ENCODE assay signal across 19 cellular contexts in the genomic region with DNA sequence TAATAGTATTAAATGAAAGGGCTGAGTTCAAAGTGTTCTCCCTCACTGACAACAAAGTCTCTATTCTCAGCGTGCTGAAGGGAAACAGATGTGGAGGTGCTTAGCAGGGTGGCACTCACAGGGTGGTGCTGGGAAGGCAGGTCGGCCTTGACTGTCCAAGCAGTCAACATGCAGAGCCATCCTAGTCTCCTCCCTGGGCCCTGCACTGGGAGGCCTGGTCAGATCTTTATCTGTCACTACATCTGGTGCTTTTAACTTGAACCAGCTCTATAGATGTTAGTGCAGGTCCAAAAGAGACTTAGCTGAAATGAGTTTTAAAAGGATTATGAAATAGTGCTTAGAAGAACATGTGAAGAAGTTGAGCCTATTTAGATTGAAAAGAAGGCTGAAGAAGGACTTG.
"Had no signal": no experiment of that assay in that cellular context is flagged by ENCODE, and none has a peak within 500 bp of the region (broad histone marks: within the 10 kb centered on the region; RNA-seq: fewer than 3 reads in every experiment).

No MANE protein-coding gene starts in this region.

- H3K9me3 Mint-ChIP-seq: activated naive CD4-positive, alpha-beta T cell treated with anti-CD3 and anti-CD28 coated beads for 36 hours; naive B cell; neural progenitor cell; T-helper 1 cell treated with Interleukin-12 subunit alpha and Interleukin-12 subunit beta and Interleukin-4 antibody, amounts not matched to agents 30 μg/mL and 1 μg/mL, for 36 hours; WTC11 had no signal

- H3K4me3 Mint-ChIP-seq: activated naive CD4-positive, alpha-beta T cell treated with anti-CD3 and anti-CD28 coated beads for 36 hours; naive B cell; neural progenitor cell; T-helper 1 cell treated with Interleukin-12 subunit alpha and Interleukin-12 subunit beta and Interleukin-4 antibody, amounts not matched to agents 30 μg/mL and 1 μg/mL, for 36 hours; WTC11 had no signal

- H3K4me1 Mint-ChIP-seq: neural progenitor cell, WTC11 had no signal

- ATAC-seq: left colon; lower lobe of right lung; stimulated activated naive CD8-positive, alpha-beta T cell treated with anti-CD3 and anti-CD28 coated beads, Interleukin-15, Interleukin-2, amounts not matched to agents 100 U/mL and 50 U/mL, for 24 hours; WTC11 had no signal

- H3K27ac Mint-ChIP-seq: activated naive CD4-positive, alpha-beta T cell treated with anti-CD3 and anti-CD28 coated beads for 36 hours; neural progenitor cell; T-helper 1 cell treated with Interleukin-12 subunit alpha and Interleukin-12 subunit beta and Interleukin-4 antibody, amounts not matched to agents 30 μg/mL and 1 μg/mL, for 36 hours had no signal

- H3K27me3 Mint-ChIP-seq: naive B cell had no signal

- DNase-seq: activated CD4-positive, alpha-beta T cell treated with anti-CD3 and anti-CD28 coated beads, Interleukin-2, amount 50 U/mL, for 48 hours; activated CD8-positive, alpha-beta memory T cell treated with anti-CD3 and anti-CD28 coated beads, Interleukin-2, amount 50 U/mL, for 48 hours; activated effector memory CD4-positive, alpha-beta T cell treated with Interleukin-2 at 50 U/mL for 16 hours; activated naive CD4-positive, alpha-beta T cell treated with anti-CD3 and anti-CD28 coated beads for 36 hours; activated T-cell treated with anti-CD3 and anti-CD28 coated beads, Interleukin-2, amount 50 U/mL, for 48 hours; foreskin fibroblast; left colon; lower lobe of right lung; naive B cell; posterior cingulate gyrus; sigmoid colon; stimulated activated CD4-positive, alpha-beta T cell treated with anti-CD3 and anti-CD28 coated beads, Interleukin-15, amount 100 ng/mL, for 24 hours; stimulated activated CD4-positive, alpha-beta T cell treated with anti-CD3 and anti-CD28 coated beads, Interleukin-2, amount 100 ng/mL, for 48 hours; stimulated activated CD8-positive, alpha-beta memory T cell treated with anti-CD3 and anti-CD28 coated beads, Interleukin-4, amount 100 ng/mL, for 48 hours; stimulated activated naive CD8-positive, alpha-beta T cell treated with anti-CD3 and anti-CD28 coated beads, Interleukin-15, Interleukin-2, amounts not matched to agents 100 U/mL and 50 U/mL, for 24 hours; T1000 had no signal
